1 cellular context compared by ENCODE assay signal in genomic region chr6:85642774-85643529, GRCh38.
TF ChIP-seq lines count a peak whose summit lies in the region.

SYNCRIP (minus strand) TSS chr6:85642886; CDS start chr6:85641439, 1,447 bp downstream.

TF ChIP-seq in HEK293, 187 proteins besides CTCF, POLR2A, EP300 and RAD21 (continued from another document and continues in another):
- TF ChIP-seq ZSCAN18 (tag by site-specific recombination; IDR thresholded peaks at IDR 0.05) (peak; percentile 80; the same call in 1 of the 2 replicates), ZNF148 (tag by site-specific recombination; IDR thresholded peaks at IDR 0.05; ENCODE audit: borderline replicate concordance) (no peak), IKZF3 (tag by site-specific recombination; IDR thresholded peaks at IDR 0.05) (no peak; the same call in 1 of the 2 replicates), ZNF791 (tag by site-specific recombination; IDR thresholded peaks at IDR 0.05) (no peak), GLIS1 (tag by site-specific recombination; IDR thresholded peaks at IDR 0.05) (peak; percentile 75), SCRT1 (tag by site-specific recombination; IDR thresholded peaks at IDR 0.05; ENCODE audit: borderline replicate concordance) (no peak; the same call in 1 of the 2 replicates), ZNF184 (tag by site-specific recombination; IDR thresholded peaks at IDR 0.05) (no peak), ZNF423 (tag by site-specific recombination; IDR thresholded peaks at IDR 0.05) (no peak), MZF1 (tag by site-specific recombination; IDR thresholded peaks at IDR 0.05; ENCODE audit: borderline replicate concordance) (peak; percentile 86; the same call in 1 of the 2 replicates), ZNF433 (tag by site-specific recombination; IDR thresholded peaks at IDR 0.05; ENCODE audit: low read depth) (no peak), ZBTB26 (tag by site-specific recombination; optimal IDR thresholded peaks at IDR 0.05) (peak; percentile 99), ZNF76 (tag by site-specific recombination; IDR thresholded peaks at IDR 0.05; ENCODE audit: borderline replicate concordance, low read depth) (peak; percentile 75), ZFP3 (tag by site-specific recombination; IDR thresholded peaks at IDR 0.05; ENCODE audit: low read depth) (no peak), KLF7 (tag by site-specific recombination; IDR thresholded peaks at IDR 0.05; ENCODE audit: borderline replicate concordance) (peak; percentile 91), ZNF843 (tag by site-specific recombination; IDR thresholded peaks at IDR 0.05) (peak; percentile 95), ZNF138 (tag by site-specific recombination; IDR thresholded peaks at IDR 0.05; ENCODE audit: borderline replicate concordance) (no peak), REPIN1 (tag by site-specific recombination; IDR thresholded peaks at IDR 0.05; ENCODE audit: low read depth) (peak; percentile 84), ZNF266 (tag by site-specific recombination; IDR thresholded peaks at IDR 0.05; ENCODE audit: low read depth) (no peak), ZNF202 (tag by site-specific recombination; IDR thresholded peaks at IDR 0.05; ENCODE audit: borderline replicate concordance) (no peak), ZNF280D (tag by site-specific recombination; IDR thresholded peaks at IDR 0.05) (no peak), ZNF175 (tag by site-specific recombination; IDR thresholded peaks at IDR 0.05) (no peak), ZBTB11 (tag by site-specific recombination; conservative IDR thresholded peaks at IDR 0.05; ENCODE audit: low read depth) (peak; percentile 67), GLI4 (tag by site-specific recombination; IDR thresholded peaks at IDR 0.05) (peak; percentile 99), HIC1 (tag by site-specific recombination; IDR thresholded peaks at IDR 0.05) (peak; percentile 16; the same call in 1 of the 2 replicates), ZNF274 (IDR thresholded peaks at IDR 0.05; ENCODE audit: low read length) (no peak), ZNF274 (tag by site-specific recombination; IDR thresholded peaks at IDR 0.05; ENCODE audit: borderline replicate concordance) (no peak), ZIC2 (tag by site-specific recombination; IDR thresholded peaks at IDR 0.05) (peak; percentile 50; the same call in 1 of the 2 replicates), SP7 (tag by site-specific recombination; IDR thresholded peaks at IDR 0.05) (peak; percentile 97), BCL11A (tag by site-specific recombination; IDR thresholded peaks at IDR 0.05; ENCODE audit: low read depth) (peak; percentile 25; the same call in 1 of the 2 replicates), ZNF366 (tag by site-specific recombination; conservative IDR thresholded peaks at IDR 0.05) (peak; percentile 100), ZNF26 (tag by site-specific recombination; IDR thresholded peaks at IDR 0.05) (no peak), ZNF629 (tag by site-specific recombination; IDR thresholded peaks at IDR 0.05) (peak; percentile 93), ZNF621 (tag by site-specific recombination; IDR thresholded peaks at IDR 0.05) (no peak), OSR2 (tag by site-specific recombination; IDR thresholded peaks at IDR 0.05) (no peak; the same call in none of the 2 replicates), ZNF174 (tag by site-specific recombination; IDR thresholded peaks at IDR 0.05) (no peak), ZNF704 (tag by site-specific recombination; IDR thresholded peaks at IDR 0.05) (no peak), PBX3 (CRISPR knock-in tag; IDR thresholded peaks at IDR 0.05) (no peak; the same call in 1 of the 2 replicates), ZBTB21 (tag by site-specific recombination; IDR thresholded peaks at IDR 0.05) (peak; percentile 83), FEZF1 (tag by site-specific recombination; IDR thresholded peaks at IDR 0.05) (0 out of 2 replicates have a peak, but pooled peaks have one; percentile 30), ZNF248 (tag by site-specific recombination; IDR thresholded peaks at IDR 0.05) (no peak), PRDM1 (tag by site-specific recombination; IDR thresholded peaks at IDR 0.05) (peak; percentile 98), ZNF37A (tag by site-specific recombination; IDR thresholded peaks at IDR 0.05) (no peak)
